Comparison of ENCODE assay signal across 9 cellular contexts in genomic region chr1:225896937-225897549, GRCh38. TPM values are rescaled to one million over a fixed set of nuclear protein-coding genes. Genes with fewer than 3 reads are reported as not detected.
DNase-seq lines count a peak whose midpoint lies in the region; ATAC-seq and TF ChIP-seq lines count a peak whose summit lies in the region.
"Had no signal": no experiment of that assay in that cellular context is flagged by ENCODE, and none has a peak within 500 bp of the region (broad histone marks: within the 10 kb centered on the region; RNA-seq: fewer than 3 reads in every experiment).

No MANE protein-coding gene starts in this region.

- no peaks in the 10 kb centered on the region for H3K27me3 ChIP-seq in liver (ENCODE audit: control insufficient read depth in 4 of 4, insufficient read depth in 4 of 4, low read length in 3 of 4)

- H3K4me3 Mint-ChIP-seq in activated T-cell treated with anti-CD3 and anti-CD28 coated beads, Interleukin-2, amount 50 U/mL, for 24 hours: peak overlapping the region; percentile 33

- ATAC-seq in GM18517 (IDR thresholded peaks at IDR 0.05; ENCODE audit: unreplicated experiment): peak; percentile 100
- ATAC-seq in HG02678 (IDR thresholded peaks at IDR 0.05; ENCODE audit: unreplicated experiment): peak; percentile 100

- H3K4me1 Mint-ChIP-seq in activated T-cell treated with anti-CD3 and anti-CD28 coated beads, Interleukin-2, amount 50 U/mL, for 24 hours (ENCODE audit: low read depth): peaks cover 39% of the 10 kb centered on the region

- peak overlapping the region in 1 of 2 donors; percentile 2 for H3K9ac ChIP-seq in liver (ENCODE audit: low read depth in 1 of 2, low read length in 2 of 2)

- H3K36me3 Mint-ChIP-seq in activated T-cell treated with anti-CD3 and anti-CD28 coated beads, Interleukin-2, amount 50 U/mL, for 24 hours (ENCODE audit: low read depth): no peaks in the 10 kb centered on the region

- WGBS in liver: 29% methylated on average over 7 of the region's 7 CpGs

- DNase-seq in NCI-H2107 (lab: John Stamatoyannopoulos, UW): peak; percentile 30
- peak; percentile 64 for DNase-seq in activated T-cell treated with anti-CD3 and anti-CD28 coated beads, Interleukin-2, amount 50 U/mL, for 24 hours
- DNase-seq in GF-D8 (lab: John Stamatoyannopoulos, UW): no peak
- DNase-seq in ureter (ENCODE audit: low spot score): no peak
- no peak for DNase-seq in NCI-H1105 (lab: John Stamatoyannopoulos, UW)

- no peaks in the 10 kb centered on the region for H3K27me3 Mint-ChIP-seq in activated T-cell treated with anti-CD3 and anti-CD28 coated beads, Interleukin-2, amount 50 U/mL, for 24 hours

- no peaks in the 10 kb centered on the region for H3K36me3 ChIP-seq in liver (ENCODE audit: control insufficient read depth in 4 of 4, insufficient read depth in 3 of 4, low read depth in 1 of 4, low read length in 3 of 4)

- TF ChIP-seq CTCF in liver (IDR thresholded peaks at IDR 0.05; ENCODE audit: low read depth, low read length, missing input control): no peak

- H3K4me3 ChIP-seq in liver (ENCODE audit: low read depth in 1 of 3, low read length in 3 of 3): no peak overlapping the region

- no peaks in the 10 kb centered on the region for H3K9me3 Mint-ChIP-seq in activated T-cell treated with anti-CD3 and anti-CD28 coated beads, Interleukin-2, amount 50 U/mL, for 24 hours

- peak overlapping the region; percentile 19 to 72 for H3K27ac ChIP-seq in liver (ENCODE audit: low read depth in 1 of 2, low read length in 2 of 2)

- peak; percentile 60 for TF ChIP-seq RAD21 in liver (IDR thresholded peaks at IDR 0.05)

- H3K9me3 ChIP-seq in liver (ENCODE audit: control insufficient read depth in 4 of 4, low read length in 3 of 4): no peaks in the 10 kb centered on the region

- H3K27ac Mint-ChIP-seq in activated T-cell treated with anti-CD3 and anti-CD28 coated beads, Interleukin-2, amount 50 U/mL, for 24 hours: peak overlapping the region; percentile 83

- H3K4me1 ChIP-seq in liver (ENCODE audit: control insufficient read depth in 4 of 4, insufficient read depth in 4 of 4, low read length in 3 of 4): peaks cover 2 to 10% (median 6%) of the 10 kb centered on the region in 4 donors

TF ChIP-seq in liver, 16 proteins besides CTCF, POLR2A, EP300 and RAD21:
- TF ChIP-seq EGR1 (IDR thresholded peaks at IDR 0.05; ENCODE audit: low read depth in 2 of 2) (no peak), TAF1 (conservative IDR thresholded peaks at IDR 0.05) (no peak), REST (IDR thresholded peaks at IDR 0.05) (peak; percentile 73), RXRA (IDR thresholded peaks at IDR 0.05) (peak; percentile 47 to 81), FOXA2 (IDR thresholded peaks at IDR 0.05) (peak; percentile 60), HNF4A (conservative IDR thresholded peaks at IDR 0.05) (peak; percentile 68 to 77), HNF4G (IDR thresholded peaks at IDR 0.05) (no peak), NR2F2 (IDR thresholded peaks at IDR 0.05) (no peak), SP1 (IDR thresholded peaks at IDR 0.05) (peak; percentile 84), FOXA1 (IDR thresholded peaks at IDR 0.05) (no peak), YY1 (IDR thresholded peaks at IDR 0.05) (peak; percentile 41), GABPA (IDR thresholded peaks at IDR 0.05 in 1 of 2, conservative IDR thresholded peaks at IDR 0.05 in 1 of 2) (peak in 1 of 2 donors; percentile 47), ATF3 (IDR thresholded peaks at IDR 0.05) (no peak), JUND (IDR thresholded peaks at IDR 0.05) (peak in 1 of 2 donors; percentile 35)

RNA-seq across cellular contexts. Expression of gene LEFTY1, which starts 8.1 kb away (rescaled TPM):
- total RNA-seq in liver: 1 to 10 TPM; 1.1 to 1.4 TPM
- under 1 TPM; 0.42 to 0.66 TPM for polyA plus RNA-seq in liver
- total RNA-seq in ureter: 0.60 TPM
- total RNA-seq: T-helper 2 cell treated with Interferon-gamma antibody and Interleukin-4, amounts not matched to agents 100 ng/mL and 5 ng/mL, for 36 hours had no signal

RNA-seq across cellular contexts. Expression of gene TMEM63A, which starts 14.9 kb away (rescaled TPM):
- total RNA-seq in liver (10 to 100 TPM; 10.4 to 54.0 TPM), ureter (191 TPM)
- 10 to 100 TPM in 1 of 2 donors, 1 to 10 TPM in 1; 9.6 to 12.9 TPM for polyA plus RNA-seq in liver

RNA-seq across cellular contexts. Expression of gene PYCR2, which starts 27.0 kb away (rescaled TPM):
- total RNA-seq in liver (10 to 100 TPM; 26.9 to 39.0 TPM), ureter (106 TPM)
- 10 to 100 TPM; 16.8 to 41.0 TPM for polyA plus RNA-seq in liver

RNA-seq across cellular contexts. Expression of gene LEFTY2, which starts 44.0 kb away (rescaled TPM):
- total RNA-seq in liver (under 1 TPM in 1 of 2 donors, not detected in 1; 0.09 TPM), ureter (0.26 TPM)
- polyA plus RNA-seq in liver: under 1 TPM in 1 of 2 donors, not detected in 1; 0.24 TPM
- total RNA-seq: T-helper 2 cell treated with Interferon-gamma antibody and Interleukin-4, amounts not matched to agents 100 ng/mL and 5 ng/mL, for 36 hours had no signal

Comparison
In these comparisons a context has a peak if more than half of its experiments do, and no peak if none do; other contexts are left out.
1. DNase-seq: peak in NCI-H2107 (single experiment) and activated T-cell treated with anti-CD3 and anti-CD28 coated beads, Interleukin-2, amount 50 U/mL, for 24 hours (single experiment); none in GF-D8 (single experiment), ureter (single experiment) and NCI-H1105 (single experiment).